In genomic region chr12:1720494-1720893, GRCh38 we compare ENCODE assay signal across 1 cellular context.
TF ChIP-seq lines count a peak whose summit lies in the region.

No MANE protein-coding gene starts in this region.

TF ChIP-seq in HepG2, 621 proteins besides CTCF, POLR2A, EP300 and RAD21:
- TF ChIP-seq E2F5 (CRISPR knock-in tag; conservative IDR thresholded peaks at IDR 0.05) (no peak), FOXP1 (IDR thresholded peaks at IDR 0.05) (no peak), FOXP1 (CRISPR knock-in tag; IDR thresholded peaks at IDR 0.05) (no peak), RBM22 (optimal IDR thresholded peaks at IDR 0.05; ENCODE audit: low read length) (peak; percentile 75)
